ENCODE assay signal across 1 cellular context in the genomic region with DNA sequence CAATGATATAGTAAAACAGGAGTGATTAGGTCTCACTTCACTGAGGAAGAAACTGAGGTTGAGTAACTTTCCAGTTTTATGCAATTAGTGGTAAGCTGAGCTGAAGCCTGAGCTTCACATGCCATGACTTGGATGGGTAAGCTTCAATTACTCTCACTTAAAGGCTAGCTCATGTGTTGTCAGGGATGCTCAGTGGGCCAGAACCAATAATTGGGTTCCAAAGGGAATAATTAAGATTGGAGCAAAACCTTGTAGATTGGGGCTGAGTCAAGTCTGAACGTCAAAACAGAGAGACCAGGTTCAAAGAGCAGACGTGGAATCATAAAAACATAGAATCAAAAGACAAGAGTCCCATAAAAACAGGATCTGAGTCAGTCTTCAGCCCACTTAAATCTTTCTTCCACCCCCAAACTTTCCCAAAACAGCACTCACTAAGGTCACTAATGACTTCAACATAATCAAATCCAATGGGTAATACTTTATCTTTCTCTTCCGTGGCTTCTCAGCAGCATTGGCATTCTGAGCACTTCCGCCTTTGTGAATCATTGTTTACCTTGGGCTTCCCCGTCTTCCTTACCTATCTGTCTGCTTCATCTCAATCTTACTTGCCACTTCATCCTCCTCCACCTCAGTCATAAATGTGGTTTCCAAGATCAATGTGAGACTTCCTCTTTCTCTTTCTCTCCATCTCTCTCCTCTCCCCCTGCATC.
TF ChIP-seq lines count a peak whose summit lies in the region.

No MANE protein-coding gene starts in this region.

TF ChIP-seq in K562, 482 proteins besides CTCF, POLR2A, EP300 and RAD21 (continued from another document):
- TF ChIP-seq, protein P1, sequence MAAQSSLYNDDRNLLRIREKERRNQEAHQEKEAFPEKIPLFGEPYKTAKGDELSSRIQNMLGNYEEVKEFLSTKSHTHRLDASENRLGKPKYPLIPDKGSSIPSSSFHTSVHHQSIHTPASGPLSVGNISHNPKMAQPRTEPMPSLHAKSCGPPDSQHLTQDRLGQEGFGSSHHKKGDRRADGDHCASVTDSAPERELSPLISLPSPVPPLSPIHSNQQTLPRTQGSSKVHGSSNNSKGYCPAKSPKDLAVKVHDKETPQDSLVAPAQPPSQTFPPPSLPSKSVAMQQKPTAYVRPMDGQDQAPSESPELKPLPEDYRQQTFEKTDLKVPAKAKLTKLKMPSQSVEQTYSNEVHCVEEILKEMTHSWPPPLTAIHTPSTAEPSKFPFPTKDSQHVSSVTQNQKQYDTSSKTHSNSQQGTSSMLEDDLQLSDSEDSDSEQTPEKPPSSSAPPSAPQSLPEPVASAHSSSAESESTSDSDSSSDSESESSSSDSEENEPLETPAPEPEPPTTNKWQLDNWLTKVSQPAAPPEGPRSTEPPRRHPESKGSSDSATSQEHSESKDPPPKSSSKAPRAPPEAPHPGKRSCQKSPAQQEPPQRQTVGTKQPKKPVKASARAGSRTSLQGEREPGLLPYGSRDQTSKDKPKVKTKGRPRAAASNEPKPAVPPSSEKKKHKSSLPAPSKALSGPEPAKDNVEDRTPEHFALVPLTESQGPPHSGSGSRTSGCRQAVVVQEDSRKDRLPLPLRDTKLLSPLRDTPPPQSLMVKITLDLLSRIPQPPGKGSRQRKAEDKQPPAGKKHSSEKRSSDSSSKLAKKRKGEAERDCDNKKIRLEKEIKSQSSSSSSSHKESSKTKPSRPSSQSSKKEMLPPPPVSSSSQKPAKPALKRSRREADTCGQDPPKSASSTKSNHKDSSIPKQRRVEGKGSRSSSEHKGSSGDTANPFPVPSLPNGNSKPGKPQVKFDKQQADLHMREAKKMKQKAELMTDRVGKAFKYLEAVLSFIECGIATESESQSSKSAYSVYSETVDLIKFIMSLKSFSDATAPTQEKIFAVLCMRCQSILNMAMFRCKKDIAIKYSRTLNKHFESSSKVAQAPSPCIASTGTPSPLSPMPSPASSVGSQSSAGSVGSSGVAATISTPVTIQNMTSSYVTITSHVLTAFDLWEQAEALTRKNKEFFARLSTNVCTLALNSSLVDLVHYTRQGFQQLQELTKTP (IDR thresholded peaks at IDR 0.05; ENCODE audit: low read depth in 1 of 2, partially characterized antibody in 2 of 2) = no peak
- no peak for TF ChIP-seq ZNF551 (CRISPR knock-in tag; IDR thresholded peaks at IDR 0.05)
- no peak for TF ChIP-seq FOS (IDR thresholded peaks at IDR 0.05; ENCODE audit: extremely low read depth, insufficient read length)
- TF ChIP-seq STAT5B (CRISPR knock-in tag; IDR thresholded peaks at IDR 0.05) = no peak
- TF ChIP-seq TEAD4 (IDR thresholded peaks at IDR 0.05; ENCODE audit: low read length) = peak; percentile 71; the same call in 1 of the 2 replicates
- no peak for TF ChIP-seq TEAD4 (CRISPR knock-in tag; IDR thresholded peaks at IDR 0.05; ENCODE audit: borderline replicate concordance)
- peak; percentile 67 for TF ChIP-seq NCOR1 (IDR thresholded peaks at IDR 0.05)
- TF ChIP-seq, protein P2, sequence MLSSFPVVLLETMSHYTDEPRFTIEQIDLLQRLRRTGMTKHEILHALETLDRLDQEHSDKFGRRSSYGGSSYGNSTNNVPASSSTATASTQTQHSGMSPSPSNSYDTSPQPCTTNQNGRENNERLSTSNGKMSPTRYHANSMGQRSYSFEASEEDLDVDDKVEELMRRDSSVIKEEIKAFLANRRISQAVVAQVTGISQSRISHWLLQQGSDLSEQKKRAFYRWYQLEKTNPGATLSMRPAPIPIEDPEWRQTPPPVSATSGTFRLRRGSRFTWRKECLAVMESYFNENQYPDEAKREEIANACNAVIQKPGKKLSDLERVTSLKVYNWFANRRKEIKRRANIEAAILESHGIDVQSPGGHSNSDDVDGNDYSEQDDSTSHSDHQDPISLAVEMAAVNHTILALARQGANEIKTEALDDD (IDR thresholded peaks at IDR 0.05) = no peak
- TF ChIP-seq, protein P3, sequence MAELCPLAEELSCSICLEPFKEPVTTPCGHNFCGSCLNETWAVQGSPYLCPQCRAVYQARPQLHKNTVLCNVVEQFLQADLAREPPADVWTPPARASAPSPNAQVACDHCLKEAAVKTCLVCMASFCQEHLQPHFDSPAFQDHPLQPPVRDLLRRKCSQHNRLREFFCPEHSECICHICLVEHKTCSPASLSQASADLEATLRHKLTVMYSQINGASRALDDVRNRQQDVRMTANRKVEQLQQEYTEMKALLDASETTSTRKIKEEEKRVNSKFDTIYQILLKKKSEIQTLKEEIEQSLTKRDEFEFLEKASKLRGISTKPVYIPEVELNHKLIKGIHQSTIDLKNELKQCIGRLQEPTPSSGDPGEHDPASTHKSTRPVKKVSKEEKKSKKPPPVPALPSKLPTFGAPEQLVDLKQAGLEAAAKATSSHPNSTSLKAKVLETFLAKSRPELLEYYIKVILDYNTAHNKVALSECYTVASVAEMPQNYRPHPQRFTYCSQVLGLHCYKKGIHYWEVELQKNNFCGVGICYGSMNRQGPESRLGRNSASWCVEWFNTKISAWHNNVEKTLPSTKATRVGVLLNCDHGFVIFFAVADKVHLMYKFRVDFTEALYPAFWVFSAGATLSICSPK (IDR thresholded peaks at IDR 0.05; ENCODE audit: borderline replicate concordance) = no peak
- peak; percentile 23; the same call in 1 of the 2 replicates for TF ChIP-seq SMAD4 (CRISPR knock-in tag; conservative IDR thresholded peaks at IDR 0.05)
- no peak for TF ChIP-seq ESRRB (CRISPR knock-in tag; IDR thresholded peaks at IDR 0.05; ENCODE audit: borderline replicate concordance)
- TF ChIP-seq ETV1 (tag; conservative IDR thresholded peaks at IDR 0.05; ENCODE audit: low read depth) = no peak
- TF ChIP-seq SAFB2 (IDR thresholded peaks at IDR 0.05; ENCODE audit: borderline replicate concordance, low read depth, low read length, severe bottlenecking) = no peak
- TF ChIP-seq, protein P4, sequence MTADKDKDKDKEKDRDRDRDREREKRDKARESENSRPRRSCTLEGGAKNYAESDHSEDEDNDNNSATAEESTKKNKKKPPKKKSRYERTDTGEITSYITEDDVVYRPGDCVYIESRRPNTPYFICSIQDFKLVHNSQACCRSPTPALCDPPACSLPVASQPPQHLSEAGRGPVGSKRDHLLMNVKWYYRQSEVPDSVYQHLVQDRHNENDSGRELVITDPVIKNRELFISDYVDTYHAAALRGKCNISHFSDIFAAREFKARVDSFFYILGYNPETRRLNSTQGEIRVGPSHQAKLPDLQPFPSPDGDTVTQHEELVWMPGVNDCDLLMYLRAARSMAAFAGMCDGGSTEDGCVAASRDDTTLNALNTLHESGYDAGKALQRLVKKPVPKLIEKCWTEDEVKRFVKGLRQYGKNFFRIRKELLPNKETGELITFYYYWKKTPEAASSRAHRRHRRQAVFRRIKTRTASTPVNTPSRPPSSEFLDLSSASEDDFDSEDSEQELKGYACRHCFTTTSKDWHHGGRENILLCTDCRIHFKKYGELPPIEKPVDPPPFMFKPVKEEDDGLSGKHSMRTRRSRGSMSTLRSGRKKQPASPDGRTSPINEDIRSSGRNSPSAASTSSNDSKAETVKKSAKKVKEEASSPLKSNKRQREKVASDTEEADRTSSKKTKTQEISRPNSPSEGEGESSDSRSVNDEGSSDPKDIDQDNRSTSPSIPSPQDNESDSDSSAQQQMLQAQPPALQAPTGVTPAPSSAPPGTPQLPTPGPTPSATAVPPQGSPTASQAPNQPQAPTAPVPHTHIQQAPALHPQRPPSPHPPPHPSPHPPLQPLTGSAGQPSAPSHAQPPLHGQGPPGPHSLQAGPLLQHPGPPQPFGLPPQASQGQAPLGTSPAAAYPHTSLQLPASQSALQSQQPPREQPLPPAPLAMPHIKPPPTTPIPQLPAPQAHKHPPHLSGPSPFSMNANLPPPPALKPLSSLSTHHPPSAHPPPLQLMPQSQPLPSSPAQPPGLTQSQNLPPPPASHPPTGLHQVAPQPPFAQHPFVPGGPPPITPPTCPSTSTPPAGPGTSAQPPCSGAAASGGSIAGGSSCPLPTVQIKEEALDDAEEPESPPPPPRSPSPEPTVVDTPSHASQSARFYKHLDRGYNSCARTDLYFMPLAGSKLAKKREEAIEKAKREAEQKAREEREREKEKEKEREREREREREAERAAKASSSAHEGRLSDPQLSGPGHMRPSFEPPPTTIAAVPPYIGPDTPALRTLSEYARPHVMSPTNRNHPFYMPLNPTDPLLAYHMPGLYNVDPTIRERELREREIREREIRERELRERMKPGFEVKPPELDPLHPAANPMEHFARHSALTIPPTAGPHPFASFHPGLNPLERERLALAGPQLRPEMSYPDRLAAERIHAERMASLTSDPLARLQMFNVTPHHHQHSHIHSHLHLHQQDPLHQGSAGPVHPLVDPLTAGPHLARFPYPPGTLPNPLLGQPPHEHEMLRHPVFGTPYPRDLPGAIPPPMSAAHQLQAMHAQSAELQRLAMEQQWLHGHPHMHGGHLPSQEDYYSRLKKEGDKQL (CRISPR knock-in tag; IDR thresholded peaks at IDR 0.05; ENCODE audit: borderline replicate concordance) = no peak
- TF ChIP-seq NFYB (IDR thresholded peaks at IDR 0.05; ENCODE audit: extremely low read depth, insufficient read length) = no peak
- TF ChIP-seq MED1 (CRISPR knock-in tag; IDR thresholded peaks at IDR 0.05; ENCODE audit: borderline replicate concordance) = no peak
- no peak for TF ChIP-seq GTF2E2 (tag; IDR thresholded peaks at IDR 0.05)
- TF ChIP-seq FOSL1 (tag; conservative IDR thresholded peaks at IDR 0.05) = peak; percentile 85
- TF ChIP-seq SRSF1 (IDR thresholded peaks at IDR 0.05; ENCODE audit: low read depth, low read length) = no peak
- no peak for TF ChIP-seq ZNF124 (CRISPR knock-in tag; IDR thresholded peaks at IDR 0.05)
- TF ChIP-seq EGR1 (conservative IDR thresholded peaks at IDR 0.05) = peak; percentile 69
- TF ChIP-seq SP1 (CRISPR knock-in tag; IDR thresholded peaks at IDR 0.05) = no peak
- TF ChIP-seq DIDO1 (tag; IDR thresholded peaks at IDR 0.05; ENCODE audit: low read depth) = no peak
- TF ChIP-seq, protein P5, sequence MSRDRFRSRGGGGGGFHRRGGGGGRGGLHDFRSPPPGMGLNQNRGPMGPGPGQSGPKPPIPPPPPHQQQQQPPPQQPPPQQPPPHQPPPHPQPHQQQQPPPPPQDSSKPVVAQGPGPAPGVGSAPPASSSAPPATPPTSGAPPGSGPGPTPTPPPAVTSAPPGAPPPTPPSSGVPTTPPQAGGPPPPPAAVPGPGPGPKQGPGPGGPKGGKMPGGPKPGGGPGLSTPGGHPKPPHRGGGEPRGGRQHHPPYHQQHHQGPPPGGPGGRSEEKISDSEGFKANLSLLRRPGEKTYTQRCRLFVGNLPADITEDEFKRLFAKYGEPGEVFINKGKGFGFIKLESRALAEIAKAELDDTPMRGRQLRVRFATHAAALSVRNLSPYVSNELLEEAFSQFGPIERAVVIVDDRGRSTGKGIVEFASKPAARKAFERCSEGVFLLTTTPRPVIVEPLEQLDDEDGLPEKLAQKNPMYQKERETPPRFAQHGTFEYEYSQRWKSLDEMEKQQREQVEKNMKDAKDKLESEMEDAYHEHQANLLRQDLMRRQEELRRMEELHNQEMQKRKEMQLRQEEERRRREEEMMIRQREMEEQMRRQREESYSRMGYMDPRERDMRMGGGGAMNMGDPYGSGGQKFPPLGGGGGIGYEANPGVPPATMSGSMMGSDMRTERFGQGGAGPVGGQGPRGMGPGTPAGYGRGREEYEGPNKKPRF (IDR thresholded peaks at IDR 0.05; ENCODE audit: low read depth, low read length) = no peak
- TF ChIP-seq ZNF134 (CRISPR knock-in tag; conservative IDR thresholded peaks at IDR 0.05) = no peak
- TF ChIP-seq, protein P6, sequence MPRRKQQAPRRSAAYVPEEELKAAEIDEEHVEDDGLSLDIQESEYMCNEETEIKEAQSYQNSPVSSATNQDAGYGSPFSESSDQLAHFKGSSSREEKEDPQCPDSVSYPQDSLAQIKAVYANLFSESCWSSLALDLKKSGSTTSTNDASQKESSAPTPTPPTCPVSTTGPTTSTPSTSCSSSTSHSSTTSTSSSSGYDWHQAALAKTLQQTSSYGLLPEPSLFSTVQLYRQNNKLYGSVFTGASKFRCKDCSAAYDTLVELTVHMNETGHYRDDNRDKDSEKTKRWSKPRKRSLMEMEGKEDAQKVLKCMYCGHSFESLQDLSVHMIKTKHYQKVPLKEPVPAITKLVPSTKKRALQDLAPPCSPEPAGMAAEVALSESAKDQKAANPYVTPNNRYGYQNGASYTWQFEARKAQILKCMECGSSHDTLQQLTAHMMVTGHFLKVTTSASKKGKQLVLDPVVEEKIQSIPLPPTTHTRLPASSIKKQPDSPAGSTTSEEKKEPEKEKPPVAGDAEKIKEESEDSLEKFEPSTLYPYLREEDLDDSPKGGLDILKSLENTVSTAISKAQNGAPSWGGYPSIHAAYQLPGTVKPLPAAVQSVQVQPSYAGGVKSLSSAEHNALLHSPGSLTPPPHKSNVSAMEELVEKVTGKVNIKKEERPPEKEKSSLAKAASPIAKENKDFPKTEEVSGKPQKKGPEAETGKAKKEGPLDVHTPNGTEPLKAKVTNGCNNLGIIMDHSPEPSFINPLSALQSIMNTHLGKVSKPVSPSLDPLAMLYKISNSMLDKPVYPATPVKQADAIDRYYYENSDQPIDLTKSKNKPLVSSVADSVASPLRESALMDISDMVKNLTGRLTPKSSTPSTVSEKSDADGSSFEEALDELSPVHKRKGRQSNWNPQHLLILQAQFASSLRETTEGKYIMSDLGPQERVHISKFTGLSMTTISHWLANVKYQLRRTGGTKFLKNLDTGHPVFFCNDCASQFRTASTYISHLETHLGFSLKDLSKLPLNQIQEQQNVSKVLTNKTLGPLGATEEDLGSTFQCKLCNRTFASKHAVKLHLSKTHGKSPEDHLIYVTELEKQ (CRISPR knock-in tag; IDR thresholded peaks at IDR 0.05) = no peak
- TF ChIP-seq PHF20 (IDR thresholded peaks at IDR 0.05; ENCODE audit: partially characterized antibody) = no peak
- no peak for TF ChIP-seq SMC3 (conservative IDR thresholded peaks at IDR 0.05; ENCODE audit: insufficient read depth, low read depth, low read length)
